14 cellular contexts compared by ENCODE assay signal in the genomic region with DNA sequence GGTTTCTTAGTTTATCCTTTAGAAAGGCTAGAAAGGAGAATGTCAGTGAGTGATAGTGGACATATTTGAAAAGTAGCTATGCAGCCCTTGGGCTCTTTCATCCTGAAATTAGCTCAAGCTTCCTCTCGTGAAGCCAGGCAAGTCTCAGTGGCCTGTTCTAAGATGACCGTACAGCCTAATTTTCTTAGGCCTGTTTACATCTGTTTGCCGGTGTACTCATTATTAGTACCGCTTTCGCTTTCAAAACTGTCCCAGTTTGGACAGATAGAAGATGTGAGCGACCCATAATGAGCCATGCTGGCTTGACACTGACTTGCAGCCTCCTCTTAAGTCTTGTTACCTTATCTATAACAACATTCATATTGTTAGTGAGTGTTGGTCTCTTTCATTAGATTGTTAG. TPM values are rescaled to one million over a fixed set of nuclear protein-coding genes. Genes with fewer than 3 reads are reported as not detected.
DNase-seq lines count a peak whose midpoint lies in the region; ATAC-seq, FAIRE-seq and TF ChIP-seq lines count a peak whose summit lies in the region.
"Had no signal": no experiment of that assay in that cellular context is flagged by ENCODE, and none has a peak within 500 bp of the region (broad histone marks: within the 10 kb centered on the region; RNA-seq: fewer than 3 reads in every experiment).

No MANE protein-coding gene starts in this region.

- no peak overlapping the region for H3K4me3 Mint-ChIP-seq in activated CD8-positive, alpha-beta T cell treated with anti-CD3 and anti-CD28 coated beads, Interleukin-2, amount 10 ng/mL, durations not matched to agents 7 days and 5 days
- H3K4me3 Mint-ChIP-seq: dendritic cell treated with granulocyte-macrophage colony-stimulating factor and Interleukin-4, amounts not matched to agents 40 ng/mL and 50 ng/mL, for 4 days; naive B cell had no signal

- H3K4me1 ChIP-seq in small intestine (ENCODE audit: control insufficient read depth in 2 of 2, insufficient read depth in 1 of 2, low read depth in 1 of 2, low read length in 1 of 2) (peaks cover 0 to 4% of the 10 kb centered on the region in 2 donors), right atrium auricular region (no peaks in the 10 kb centered on the region), sigmoid colon (no peaks in the 10 kb centered on the region)
- H3K4me1 ChIP-seq: tibial nerve had no signal

- DNase-seq in small intestine (peak; percentile 43), right atrium auricular region (ENCODE audit: low spot score) (no peak), sigmoid colon (no peak)
- no peak for DNase-seq in NK-92 treated with Interleukin-12 subunit alpha and Interleukin-12 subunit beta, amount 100 ng/mL, for 24 hours (lab: John Stamatoyannopoulos, UW)
- DNase-seq in activated CD8-positive, alpha-beta T cell treated with anti-CD3 and anti-CD28 coated beads, Interleukin-2, amount 10 ng/mL, durations not matched to agents 7 days and 5 days = no peak
- DNase-seq: activated effector memory CD4-positive, alpha-beta T cell treated with anti-CD3 and anti-CD28 coated beads, Interleukin-2, amount 50 U/mL, for 16 hours; naive B cell; T-helper 2 cell had no signal

- no peaks in the 10 kb centered on the region for H3K9me3 Mint-ChIP-seq in activated CD8-positive, alpha-beta T cell treated with anti-CD3 and anti-CD28 coated beads, Interleukin-2, amount 10 ng/mL, durations not matched to agents 7 days and 5 days (ENCODE audit: insufficient read depth)
- H3K9me3 Mint-ChIP-seq: dendritic cell treated with granulocyte-macrophage colony-stimulating factor and Interleukin-4, amounts not matched to agents 40 ng/mL and 50 ng/mL, for 4 days; naive B cell had no signal

- no peak for TF ChIP-seq CTCF in right atrium auricular region (IDR thresholded peaks at IDR 0.05)
- TF ChIP-seq CTCF in sigmoid colon (IDR thresholded peaks at IDR 0.05) = no peak

- no peak overlapping the region for H3K4me3 ChIP-seq in small intestine (ENCODE audit: low read depth in 1 of 2, low read length in 2 of 2)
- no peak overlapping the region for H3K4me3 ChIP-seq in right atrium auricular region
- no peak overlapping the region for H3K4me3 ChIP-seq in sigmoid colon
- H3K4me3 ChIP-seq: tibial nerve had no signal

- intact Hi-C loops in sigmoid colon (cut with DNase I) = no loop called here

- H3K9me3 ChIP-seq in small intestine (ENCODE audit: control insufficient read depth, low read depth) (no peaks in the 10 kb centered on the region), right atrium auricular region (no peaks in the 10 kb centered on the region), sigmoid colon (no peaks in the 10 kb centered on the region)
- H3K9me3 ChIP-seq: tibial nerve had no signal

- no peaks in the 10 kb centered on the region for H3K36me3 ChIP-seq in small intestine (ENCODE audit: control insufficient read depth in 2 of 2, insufficient read depth in 2 of 2, low read length in 2 of 2)
- no peaks in the 10 kb centered on the region for H3K36me3 ChIP-seq in right atrium auricular region
- H3K36me3 ChIP-seq in sigmoid colon = no peaks in the 10 kb centered on the region
- H3K36me3 ChIP-seq: tibial nerve had no signal

- POLR2A ChIA-PET in activated CD8-positive, alpha-beta T cell treated with anti-CD3 and anti-CD28 coated beads, Interleukin-2, amount 10 ng/mL, durations not matched to agents 7 days and 5 days (lab: Charles Lee) = interaction anchor here (0.6 kb wide), 1 partner anchor 286 kb away, joined by 4 read pairs; no protein-coding TSS in a partner anchor

- H3K4me1 Mint-ChIP-seq in activated CD8-positive, alpha-beta T cell treated with anti-CD3 and anti-CD28 coated beads, Interleukin-2, amount 10 ng/mL, durations not matched to agents 7 days and 5 days (ENCODE audit: low read depth) = no peaks in the 10 kb centered on the region

- FAIRE-seq in small intestine (lab: Jason Lieb, UNC) = no peak

- H3K27ac ChIP-seq in small intestine (ENCODE audit: low read depth in 1 of 2, low read length in 1 of 2) (peak overlapping the region; percentile 1 to 31), right atrium auricular region (no peak overlapping the region), sigmoid colon (no peak overlapping the region)
- H3K27ac ChIP-seq: tibial nerve had no signal

- H3K36me3 Mint-ChIP-seq in activated CD8-positive, alpha-beta T cell treated with anti-CD3 and anti-CD28 coated beads, Interleukin-2, amount 10 ng/mL, durations not matched to agents 7 days and 5 days (ENCODE audit: low read depth) = no peaks in the 10 kb centered on the region
- H3K36me3 Mint-ChIP-seq: naive B cell had no signal

- TF ChIP-seq EP300 in sigmoid colon (IDR thresholded peaks at IDR 0.05) = no peak

- peak; percentile 93 for ATAC-seq in GM19328 (IDR thresholded peaks at IDR 0.05; ENCODE audit: unreplicated experiment)
- peak; percentile 95 for ATAC-seq in HG02763 (IDR thresholded peaks at IDR 0.05; ENCODE audit: unreplicated experiment)
- peak; percentile 67 for ATAC-seq in HG03558 (IDR thresholded peaks at IDR 0.05; ENCODE audit: extremely low read depth, unreplicated experiment)
- ATAC-seq in activated CD8-positive, alpha-beta T cell treated with anti-CD3 and anti-CD28 coated beads, Interleukin-2, amount 10 ng/mL, durations not matched to agents 7 days and 5 days = no peak

- no peaks in the 10 kb centered on the region for H3K27me3 Mint-ChIP-seq in activated CD8-positive, alpha-beta T cell treated with anti-CD3 and anti-CD28 coated beads, Interleukin-2, amount 10 ng/mL, durations not matched to agents 7 days and 5 days (ENCODE audit: low read depth)
- H3K27me3 Mint-ChIP-seq: dendritic cell treated with granulocyte-macrophage colony-stimulating factor and Interleukin-4, amounts not matched to agents 40 ng/mL and 50 ng/mL, for 4 days had no signal

- CTCF ChIA-PET in activated CD8-positive, alpha-beta T cell treated with anti-CD3 and anti-CD28 coated beads, Interleukin-2, amount 10 ng/mL, durations not matched to agents 7 days and 5 days (lab: Charles Lee) = no interaction called here

- H3K27ac Mint-ChIP-seq in activated CD8-positive, alpha-beta T cell treated with anti-CD3 and anti-CD28 coated beads, Interleukin-2, amount 10 ng/mL, durations not matched to agents 7 days and 5 days = no peak overlapping the region
- H3K27ac Mint-ChIP-seq: dendritic cell treated with granulocyte-macrophage colony-stimulating factor and Interleukin-4, amounts not matched to agents 40 ng/mL and 50 ng/mL, for 4 days had no signal

- TF ChIP-seq POLR2A in sigmoid colon (IDR thresholded peaks at IDR 0.05) = no peak

- WGBS in small intestine, 3 donors = 32 to 58% (median 39%) methylated on average over 6 of the region's 6 CpGs
- 78% methylated on average over 6 of the region's 6 CpGs for WGBS in sigmoid colon, 2 donors

- H3K27me3 ChIP-seq in small intestine (ENCODE audit: control insufficient read depth in 2 of 2, insufficient read depth in 2 of 2, low read length in 2 of 2) (no peaks in the 10 kb centered on the region), right atrium auricular region (no peaks in the 10 kb centered on the region), sigmoid colon (no peaks in the 10 kb centered on the region)
- H3K27me3 ChIP-seq: tibial nerve had no signal

RNA-seq across cellular contexts. Expression of a gene that starts 5.7 kb away (rescaled TPM):
- polyA plus RNA-seq in small intestine (100 to 1,000 TPM in 2 of 3 donors, 1 to 10 TPM in 1; 7.2 to 211 (median 120) TPM), sigmoid colon (100 to 1,000 TPM in 2 of 3 donors, 10 to 100 TPM in 1; 23.3 to 144 (median 109) TPM)
- total RNA-seq in right atrium auricular region (not detected), sigmoid colon (not detected)
- total RNA-seq in activated CD8-positive, alpha-beta T cell treated with anti-CD3 and anti-CD28 coated beads, Interleukin-2, amount 10 ng/mL, durations not matched to agents 7 days and 5 days = not detected
- total RNA-seq: NCI-H460, tibial nerve had no signal

Comparison
In these comparisons a context has a peak if more than half of its experiments do, and no peak if none do; other contexts are left out.
1. H3K27ac ChIP-seq: peak in small intestine (2 of 2); none in right atrium auricular region (0 of 2) and sigmoid colon (0 of 4).